In genomic region chr15:77455696-77456293, GRCh38 we compare ENCODE assay signal across 10 cellular contexts. TPM values are rescaled to one million over a fixed set of nuclear protein-coding genes. Genes with fewer than 3 reads are reported as not detected.
DNase-seq lines count a peak whose midpoint lies in the region; ATAC-seq and TF ChIP-seq lines count a peak whose summit lies in the region.
"Had no signal": no experiment of that assay in that cellular context is flagged by ENCODE, and none has a peak within 500 bp of the region (broad histone marks: within the 10 kb centered on the region; RNA-seq: fewer than 3 reads in every experiment).

No MANE protein-coding gene starts in this region.

- peaks cover 40% of the 10 kb centered on the region for H3K79me2 ChIP-seq in hepatocyte

- H3K9me3 ChIP-seq in hepatocyte (ENCODE audit: low read depth) (no peaks in the 10 kb centered on the region), stomach (no peaks in the 10 kb centered on the region)

- no peak for TF ChIP-seq EP300 in stomach (IDR thresholded peaks at IDR 0.05)

- H4K20me1 ChIP-seq in hepatocyte (ENCODE audit: insufficient read depth, poor library complexity, severe bottlenecking): no peaks in the 10 kb centered on the region

- H3K36me3 ChIP-seq in brain microvascular endothelial cell (replicated peaks) (no peaks in the 10 kb centered on the region), hepatocyte (replicated peaks; ENCODE audit: insufficient read depth, low read depth) (no peaks in the 10 kb centered on the region), stomach (peaks cover 0 to 25% (median 22%) of the 10 kb centered on the region in 4 donors)

- H3K27ac ChIP-seq in brain microvascular endothelial cell: peak overlapping the region; percentile 79
- H3K27ac ChIP-seq in hepatocyte: peak overlapping the region; percentile 63
- peak overlapping the region in 4 of 5 donors; percentile 6 to 70 (median 64) for H3K27ac ChIP-seq in stomach
- H3K27ac ChIP-seq: WERI-Rb-1 had no signal

- intact Hi-C loops in stomach (cut with DNase I; ENCODE audit: low total_unique reads): no loop called here

- H3K4me2 ChIP-seq in hepatocyte: no peak overlapping the region

- in situ Hi-C loops in brain microvascular endothelial cell (cut with HindIII; ENCODE audit: low pct_ligation_motif_present, low sequenced_read_pairs): no loop called here

- H3K9me2 ChIP-seq in hepatocyte (replicated peaks; ENCODE audit: insufficient read depth): no peaks in the 10 kb centered on the region

- H2AFZ ChIP-seq in hepatocyte: no peak overlapping the region

- ATAC-seq in GM18870 (IDR thresholded peaks at IDR 0.05; ENCODE audit: unreplicated experiment): no peak

- H3K4me1 ChIP-seq in hepatocyte (ENCODE audit: insufficient read depth): peaks cover 11% of the 10 kb centered on the region
- peaks cover 17 to 41% (median 29%) of the 10 kb centered on the region in 4 donors for H3K4me1 ChIP-seq in stomach

- H3K4me3 ChIP-seq in brain microvascular endothelial cell (ENCODE audit: low read depth, low read length): no peak overlapping the region
- no peak overlapping the region for H3K4me3 ChIP-seq in hepatocyte
- no peak overlapping the region for H3K4me3 ChIP-seq in stomach

- 67% methylated on average over 3 of the region's 3 CpGs for WGBS in hepatocyte (ENCODE audit: low lambda C conversion rate, missing lambda C conversion rate)
- WGBS in stomach, 5 donors: 30 to 55% (median 42%) methylated on average over 3 of the region's 3 CpGs

- TF ChIP-seq CTCF in brain microvascular endothelial cell (IDR thresholded peaks at IDR 0.05; ENCODE audit: low read depth, low read length, missing control alignments): no peak
- no peak for TF ChIP-seq CTCF in hepatocyte (IDR thresholded peaks at IDR 0.05; ENCODE audit: poor library complexity)
- no peak for TF ChIP-seq CTCF in stomach (IDR thresholded peaks at IDR 0.05)

- TF ChIP-seq POLR2A in stomach (IDR thresholded peaks at IDR 0.05): no peak

- DNase-seq in HCEC 1CT (peak; percentile 83), brain microvascular endothelial cell (peak; percentile 55), hepatocyte (ENCODE audit: low spot score) (peak; percentile 7), stomach (no peak), NCI-H446 treated with DMSO at 0.1 percent for 48 hours (lab: John Stamatoyannopoulos, UW) (no peak), amniotic stem cell (lab: John Stamatoyannopoulos, UW) (no peak), NCI-H146 (lab: John Stamatoyannopoulos, UW) (no peak)
- DNase-seq: hippocampal formation, WERI-Rb-1 had no signal

- H3K27me3 ChIP-seq in brain microvascular endothelial cell (replicated peaks) (no peaks in the 10 kb centered on the region), hepatocyte (no peaks in the 10 kb centered on the region), stomach (no peaks in the 10 kb centered on the region)

RNA-seq across cellular contexts. Expression of gene HMG20A, which starts 35.1 kb away (rescaled TPM):
- total RNA-seq in hepatocyte (35.0 and 37.6 TPM in 2 replicates), stomach (10 to 100 TPM; 22.0 to 51.8 (median 32.7) TPM)
- polyA plus RNA-seq in hepatocyte (20.3 and 23.3 TPM in 2 replicates), stomach (1 to 10 TPM; 8.1 to 9.2 (median 8.3) TPM)

RNA-seq across cellular contexts. Expression of gene PEAK1, which starts 35.9 kb away (rescaled TPM):
- 27.1 and 30.1 TPM in 2 replicates for total RNA-seq in hepatocyte
- 5.2 and 8.1 TPM in 2 replicates for polyA plus RNA-seq in hepatocyte
- total RNA-seq in stomach: 10 to 100 TPM; 16.9 to 72.5 (median 24.9) TPM
- 1 to 10 TPM; 1.7 to 6.6 (median 4.5) TPM for polyA plus RNA-seq in stomach

Comparison
In these comparisons a context has a peak if more than half of its experiments do, and no peak if none do; other contexts are left out.
1. DNase-seq: peak in HCEC 1CT (single experiment), brain microvascular endothelial cell (single experiment) and hepatocyte (single experiment); none in stomach (single experiment), NCI-H446 treated with DMSO at 0.1 percent for 48 hours (single experiment), amniotic stem cell (single experiment) and NCI-H146 (single experiment).
2. Peak in every context shown above with its lines, with median percentiles within 50 percentile points of each other: H3K27ac ChIP-seq.